Comparison of ENCODE assay signal across 8 cellular contexts in the genomic region with DNA sequence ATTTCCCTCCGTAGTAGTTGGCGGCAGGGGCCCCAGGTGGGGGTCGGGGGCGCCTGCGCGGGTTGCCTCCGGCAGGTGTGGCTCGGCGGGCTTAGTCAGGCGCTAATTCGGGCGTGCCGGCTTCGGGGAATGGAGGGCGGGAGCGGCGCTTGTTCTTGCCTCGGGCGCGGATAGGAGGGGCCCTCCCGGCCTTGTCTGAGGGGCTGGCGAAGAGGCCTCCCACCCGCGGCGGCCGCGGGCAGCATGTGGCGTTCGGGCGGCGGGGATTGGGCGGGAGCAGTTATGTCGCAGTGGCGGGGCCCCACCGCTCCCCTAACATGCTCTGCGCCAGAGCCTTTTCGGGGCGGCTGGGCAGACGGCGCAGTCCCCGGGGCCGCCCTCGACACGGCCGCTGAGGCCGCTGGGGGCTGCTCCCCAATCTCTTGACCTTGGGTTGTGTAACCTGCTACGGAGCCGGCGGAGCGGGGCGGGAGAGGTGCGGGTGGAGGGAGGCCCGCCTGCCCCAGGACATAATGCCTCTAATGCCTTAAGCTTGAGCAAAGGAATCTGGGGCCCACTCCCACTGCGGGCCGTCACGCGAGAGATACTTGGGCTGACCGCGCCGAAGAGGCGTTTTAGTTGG. TPM values are rescaled to one million over a fixed set of nuclear protein-coding genes. Genes with fewer than 3 reads are reported as not detected.
DNase-seq lines count a peak whose midpoint lies in the region; ATAC-seq, FAIRE-seq and TF ChIP-seq lines count a peak whose summit lies in the region.

No MANE protein-coding gene starts in this region.

- no CpG with 5 or more reads among the region's 61 CpGs for WGBS in iPS DF 6.9 (ENCODE audit: insufficient coverage, insufficient read length)

- peaks cover 25% of the 10 kb centered on the region for H3K4me1 ChIP-seq in astrocyte (ENCODE audit: insufficient read depth, low read length)
- no peaks in the 10 kb centered on the region for H3K4me1 ChIP-seq in iPS DF 6.9 (ENCODE audit: control insufficient read depth, insufficient read depth, low read length)

- H3K4me1 Mint-ChIP-seq in T-helper 17 cell (peaks cover 37% of the 10 kb centered on the region), astrocyte (ENCODE audit: low read depth, unreplicated experiment) (peaks cover 16% of the 10 kb centered on the region)

- peaks cover 61% of the 10 kb centered on the region for H3K79me2 ChIP-seq in astrocyte (ENCODE audit: insufficient read depth, low read length)

- H3K9me3 ChIP-seq in T-helper 17 cell (ENCODE audit: control insufficient read depth, low read length, poor library complexity, severe bottlenecking) (no peaks in the 10 kb centered on the region), astrocyte (ENCODE audit: insufficient read depth, low read depth, low read length) (no peaks in the 10 kb centered on the region), iPS DF 6.9 (ENCODE audit: control insufficient read depth, insufficient read depth, low read length) (no peaks in the 10 kb centered on the region)

- H3K27ac ChIP-seq in astrocyte (ENCODE audit: low read depth, low read length) (peak overlapping the region; percentile 84), iPS DF 6.9 (ENCODE audit: low read length) (no peak overlapping the region)

- H3K27me3 ChIP-seq in astrocyte (ENCODE audit: insufficient read depth, low read length) (no peaks in the 10 kb centered on the region), iPS DF 6.9 (ENCODE audit: control insufficient read depth, insufficient read depth, low read length) (no peaks in the 10 kb centered on the region)

- TF ChIP-seq CTCF in astrocyte (IDR thresholded peaks at IDR 0.05; ENCODE audit: insufficient read depth, low read depth, low read length): no peak

- peaks cover 50% of the 10 kb centered on the region for H4K20me1 ChIP-seq in astrocyte (ENCODE audit: insufficient read depth, low read length)

- no peaks in the 10 kb centered on the region for H3K9me3 Mint-ChIP-seq in astrocyte (ENCODE audit: unreplicated experiment)

- H2AFZ ChIP-seq in astrocyte (ENCODE audit: low read depth, low read length): no peak overlapping the region

- H3K36me3 Mint-ChIP-seq in T-helper 17 cell (ENCODE audit: low read depth) (no peaks in the 10 kb centered on the region), astrocyte (ENCODE audit: low read depth, unreplicated experiment) (no peaks in the 10 kb centered on the region)

- peak overlapping the region; percentile 93 for H3K9ac ChIP-seq in astrocyte (ENCODE audit: low read length)

- H3K27me3 Mint-ChIP-seq in T-helper 17 cell (no peaks in the 10 kb centered on the region), astrocyte (ENCODE audit: low read depth, unreplicated experiment) (no peaks in the 10 kb centered on the region)

- H3K27ac Mint-ChIP-seq in T-helper 17 cell (peak overlapping the region; percentile 94), astrocyte (ENCODE audit: unreplicated experiment) (peak overlapping the region; percentile 85)

- DNase-seq in DMS79 treated with DMSO at 0.1 percent for 48 hours (lab: John Stamatoyannopoulos, UW) (peak; percentile 43), DMS79 (lab: John Stamatoyannopoulos, UW) (no peak), T-helper 17 cell (peak; percentile 47 to 68 (median 60)), astrocyte (ENCODE audit: low read depth) (no peak), iPS DF 6.9 (ENCODE audit: low read depth, low spot score) (no peak), skeletal muscle cell (ENCODE audit: low read depth) (no peak), GOT3 (lab: John Stamatoyannopoulos, UW) (no peak)

- peak; percentile 13 for ATAC-seq in HG03520 (IDR thresholded peaks at IDR 0.05; ENCODE audit: unreplicated experiment)
- peak; percentile 35 for ATAC-seq in T-helper 17 cell

- peak overlapping the region; percentile 79 for H3K4me3 ChIP-seq in astrocyte (ENCODE audit: insufficient read depth, low read depth, low read length)
- H3K4me3 ChIP-seq in iPS DF 6.9 (ENCODE audit: low read length): peak overlapping the region; percentile 100
- H3K4me3 ChIP-seq in skeletal muscle cell (ENCODE audit: low read depth, low read length): peak overlapping the region; percentile 96

- H3K36me3 ChIP-seq in astrocyte (ENCODE audit: insufficient read depth, low read length) (no peaks in the 10 kb centered on the region), iPS DF 6.9 (ENCODE audit: control insufficient read depth, insufficient read depth, low read length) (no peaks in the 10 kb centered on the region)

- H3K4me3 Mint-ChIP-seq in T-helper 17 cell (peak overlapping the region; percentile 96), astrocyte (ENCODE audit: unreplicated experiment) (peak overlapping the region; percentile 91)

- H3K4me2 ChIP-seq in astrocyte (ENCODE audit: low read length): peak overlapping the region; percentile 93

- no peak for FAIRE-seq in astrocyte (lab: Jason Lieb, UNC)

RNA-seq across cellular contexts. Expression of gene AMD1, which starts 1.1 kb away (rescaled TPM):
- total RNA-seq in T-helper 17 cell (100 to 1,000 TPM; 101 to 121 TPM), astrocyte (67.1 and 71.6 TPM in 2 replicates)

Comparison
In these comparisons a context has a peak if more than half of its experiments do, and no peak if none do; other contexts are left out.
1. DNase-seq: peak in DMS79 treated with DMSO at 0.1 percent for 48 hours (single experiment) and T-helper 17 cell (3 of 3); none in DMS79 (single experiment), astrocyte (single experiment), iPS DF 6.9 (single experiment), skeletal muscle cell (single experiment) and GOT3 (single experiment).
2. Peak in every context shown above with its lines, with median percentiles within 50 percentile points of each other: H3K4me3 ChIP-seq.